In genomic region chr1:16055613-16056520, GRCh38 we compare ENCODE assay signal across 1 cellular context.
TF ChIP-seq lines count a peak whose summit lies in the region.

No MANE protein-coding gene starts in this region.

TF ChIP-seq in K562, 482 proteins besides CTCF, POLR2A, EP300 and RAD21 (continues in another document):
- TF ChIP-seq SLC30A9 (CRISPR knock-in tag; IDR thresholded peaks at IDR 0.05) (no peak), ERF (CRISPR knock-in tag; IDR thresholded peaks at IDR 0.05) (0 out of 2 replicates have a peak, but pooled peaks have one; percentile 56), DACH1 (IDR thresholded peaks at IDR 0.05; ENCODE audit: partially characterized antibody) (peak; percentile 40), HDAC1 (IDR thresholded peaks at IDR 0.05) (0 out of 4 replicates have a peak, but pooled peaks of 1 of the 2 experiments have one; percentile 59), SMARCE1 (IDR thresholded peaks at IDR 0.05) (peak; percentile 52), CBFB (CRISPR knock-in tag; IDR thresholded peaks at IDR 0.05) (no peak), FOSL1 (tag; conservative IDR thresholded peaks at IDR 0.05) (0 out of 2 replicates have a peak, but pooled peaks have one; percentile 16), STAT5B (CRISPR knock-in tag; IDR thresholded peaks at IDR 0.05) (no peak), TFAP4 (CRISPR knock-in tag; IDR thresholded peaks at IDR 0.05; ENCODE audit: borderline replicate concordance) (peak; percentile 64; the same call in 1 of the 2 replicates), ATF7 (IDR thresholded peaks at IDR 0.05) (peak; percentile 44; the same call in 1 of the 2 replicates), ETV5 (CRISPR knock-in tag; IDR thresholded peaks at IDR 0.05; ENCODE audit: low read depth) (peak; percentile 48; the same call in 1 of the 2 replicates), RBM15 (IDR thresholded peaks at IDR 0.05; ENCODE audit: insufficient read depth, low read length) (no peak), PHF21A (IDR thresholded peaks at IDR 0.05; ENCODE audit: borderline replicate concordance, low read depth) (no peak), NFIC (IDR thresholded peaks at IDR 0.05) (no peak; the same call in 1 of the 2 replicates), SMARCA4 (IDR thresholded peaks at IDR 0.05) (peak; percentile 56; the same call in 1 of the 2 replicates), DEAF1 (CRISPR knock-in tag; IDR thresholded peaks at IDR 0.05) (peak; percentile 92), ZNF217 (CRISPR knock-in tag; IDR thresholded peaks at IDR 0.05) (no peak), SP2 (IDR thresholded peaks at IDR 0.05; ENCODE audit: extremely low read depth, low read depth, low read length, poor library complexity, severe bottlenecking) (no peak), ETS2 (tag; IDR thresholded peaks at IDR 0.05; ENCODE audit: borderline replicate concordance, poor library complexity, severe bottlenecking) (no peak), MIER1 (IDR thresholded peaks at IDR 0.05; ENCODE audit: low read depth) (peak; percentile 54; the same call in 1 of the 2 replicates), ZNF263 (CRISPR knock-in tag; IDR thresholded peaks at IDR 0.05; ENCODE audit: borderline replicate concordance) (no peak; the same call in 1 of the 2 replicates), ZNF280A (IDR thresholded peaks at IDR 0.05; ENCODE audit: low read depth, partially characterized antibody) (no peak), LARP7 (IDR thresholded peaks at IDR 0.05) (peak; percentile 73; the same call in 1 of the 2 replicates), CC2D1A (IDR thresholded peaks at IDR 0.05) (peak; percentile 76), EP400 (IDR thresholded peaks at IDR 0.05) (peak; percentile 52; the same call in 1 of the 2 replicates), GABPA (tag; conservative IDR thresholded peaks at IDR 0.05; ENCODE audit: low read depth) (no peak), RERE (CRISPR knock-in tag; IDR thresholded peaks at IDR 0.05; ENCODE audit: borderline replicate concordance) (no peak), ARID4B (CRISPR knock-in tag; IDR thresholded peaks at IDR 0.05) (0 out of 2 replicates have a peak, but pooled peaks have one; percentile 50), NFE2L1 (tag; IDR thresholded peaks at IDR 0.05; ENCODE audit: borderline replicate concordance, low read depth) (no peak), ZFP30 (CRISPR knock-in tag; IDR thresholded peaks at IDR 0.05; ENCODE audit: borderline replicate concordance) (no peak), STAG1 (CRISPR knock-in tag; IDR thresholded peaks at IDR 0.05; ENCODE audit: borderline replicate concordance) (peak; percentile 98), E2F5 (CRISPR knock-in tag; IDR thresholded peaks at IDR 0.05) (peak; percentile 25; the same call in 1 of the 2 replicates), L3MBTL2 (IDR thresholded peaks at IDR 0.05) (peak; percentile 48; the same call in 1 of the 2 replicates), MTF1 (CRISPR knock-in tag; IDR thresholded peaks at IDR 0.05; ENCODE audit: borderline replicate concordance) (no peak), POU5F1 (IDR thresholded peaks at IDR 0.05; ENCODE audit: borderline replicate concordance, low read depth, low read length, partially characterized antibody) (no peak), U2AF2 (optimal IDR thresholded peaks at IDR 0.05; ENCODE audit: low read depth, low read length) (no peak), NR3C1 (CRISPR knock-in tag; IDR thresholded peaks at IDR 0.05) (no peak), TAF15 (IDR thresholded peaks at IDR 0.05; ENCODE audit: low read depth, low read length) (no peak), ZNF395 (CRISPR knock-in tag; IDR thresholded peaks at IDR 0.05) (peak; percentile 42; the same call in 1 of the 2 replicates), CREB1 (IDR thresholded peaks at IDR 0.05) (0 out of 2 replicates have a peak, but pooled peaks have one; percentile 9), CREB1 (CRISPR knock-in tag; IDR thresholded peaks at IDR 0.05) (no peak; the same call in 1 of the 2 replicates), ZNF778 (CRISPR knock-in tag; IDR thresholded peaks at IDR 0.05) (no peak), TOE1 (IDR thresholded peaks at IDR 0.05; ENCODE audit: borderline replicate concordance) (peak; percentile 61; the same call in 1 of the 2 replicates), TOE1 (CRISPR knock-in tag; IDR thresholded peaks at IDR 0.05; ENCODE audit: borderline replicate concordance, low read depth) (peak; percentile 84; the same call in 1 of the 2 replicates), CREBBP (IDR thresholded peaks at IDR 0.05; ENCODE audit: low read depth, low read length) (no peak), RBM25 (IDR thresholded peaks at IDR 0.05; ENCODE audit: low read depth, low read length, severe bottlenecking) (no peak), ZNF277 (CRISPR knock-in tag; IDR thresholded peaks at IDR 0.05; ENCODE audit: borderline replicate concordance) (no peak), ZNF668 (CRISPR knock-in tag; IDR thresholded peaks at IDR 0.05) (no peak), FIP1L1 (IDR thresholded peaks at IDR 0.05; ENCODE audit: low read depth, low read length, poor library complexity, severe bottlenecking) (no peak), CBX3 (IDR thresholded peaks at IDR 0.05; ENCODE audit: borderline replicate concordance in 1 of 2, low read length in 2 of 2) (peak in 1 of 2 experiments; percentile 10; a peak in 1 of 3 replicates), ZNF561 (CRISPR knock-in tag; conservative IDR thresholded peaks at IDR 0.05) (no peak)
